In the genomic region with DNA sequence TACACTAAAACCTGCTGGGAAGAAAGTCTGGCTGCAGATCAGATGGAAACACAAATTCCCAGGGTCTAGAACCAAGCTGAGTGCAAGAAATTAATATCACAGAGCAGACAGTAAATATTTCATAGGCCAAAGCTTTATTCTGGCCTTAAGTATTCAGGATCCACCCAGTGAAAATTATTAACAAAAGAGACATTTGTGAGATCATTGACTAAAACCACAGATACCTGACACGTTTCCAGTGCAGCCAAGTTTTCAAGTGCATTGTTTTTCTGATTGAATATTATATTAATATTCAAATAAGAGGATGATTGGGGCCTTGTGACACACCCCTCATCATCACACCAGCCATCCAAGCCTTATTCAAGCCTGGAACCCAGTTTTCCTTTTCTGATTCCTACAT, we compare ENCODE assay signal across 22 cellular contexts. TPM values are rescaled to one million over a fixed set of nuclear protein-coding genes. Genes with fewer than 3 reads are reported as not detected.
DNase-seq lines count a peak whose midpoint lies in the region; ATAC-seq and TF ChIP-seq lines count a peak whose summit lies in the region.
"Had no signal": no experiment of that assay in that cellular context is flagged by ENCODE, and none has a peak within 500 bp of the region (broad histone marks: within the 10 kb centered on the region; RNA-seq: fewer than 3 reads in every experiment).

No MANE protein-coding gene starts in this region.

- no peak overlapping the region for H2AFZ ChIP-seq in Loucy (ENCODE audit: low read length)

- peak; percentile 67 for ATAC-seq in GM19372 (IDR thresholded peaks at IDR 0.05; ENCODE audit: low read depth, unreplicated experiment)
- ATAC-seq in HG02943 (IDR thresholded peaks at IDR 0.05; ENCODE audit: low read depth, unreplicated experiment), result peak; percentile 57
- ATAC-seq: heart right ventricle had no signal

- H3K4me1 Mint-ChIP-seq in nephron progenitor cell, result peaks cover 56% of the 10 kb centered on the region
- H3K4me1 Mint-ChIP-seq in activated naive CD4-positive, alpha-beta T cell treated with anti-CD3 and anti-CD28 coated beads for 36 hours (ENCODE audit: low read depth), result peaks cover 10% of the 10 kb centered on the region

- H4K20me1 ChIP-seq in Loucy (ENCODE audit: insufficient read depth, low read length, poor library complexity, severe bottlenecking), result no peaks in the 10 kb centered on the region

- peak overlapping the region; percentile 8 for H3K9ac ChIP-seq in Loucy (ENCODE audit: low read depth, low read length, poor library complexity, severe bottlenecking)

- H3K9me3 Mint-ChIP-seq in nephron progenitor cell, result no peaks in the 10 kb centered on the region
- no peaks in the 10 kb centered on the region for H3K9me3 Mint-ChIP-seq in activated naive CD4-positive, alpha-beta T cell treated with anti-CD3 and anti-CD28 coated beads for 36 hours
- H3K9me3 Mint-ChIP-seq: activated CD4-positive, alpha-beta memory T cell treated with anti-CD3 and anti-CD28 coated beads for 36 hours; CD8-positive, alpha-beta memory T cell; stimulated activated naive CD8-positive, alpha-beta T cell treated with anti-CD3 and anti-CD28 coated beads, Interleukin-15, Interleukin-2, amounts not matched to agents 100 ng/mL and 50 ng/mL, for 24 hours had no signal

- peaks cover 4% of the 10 kb centered on the region; the same call in 1 of the 2 replicates for H3K36me3 ChIP-seq in Loucy (ENCODE audit: insufficient read depth, low read length)
- H3K36me3 ChIP-seq: heart right ventricle, neutrophil, Peyer's patch, transverse colon had no signal

- H3K36me3 Mint-ChIP-seq in nephron progenitor cell (ENCODE audit: low read depth), result peaks cover 56% of the 10 kb centered on the region
- H3K36me3 Mint-ChIP-seq in activated naive CD4-positive, alpha-beta T cell treated with anti-CD3 and anti-CD28 coated beads for 36 hours (ENCODE audit: low read depth), result peaks cover 3% of the 10 kb centered on the region

- intact Hi-C loops in activated naive CD4-positive, alpha-beta T cell treated with anti-CD3 and anti-CD28 coated beads for 36 hours (cut with micrococcal nuclease), result no loop called here
- intact Hi-C loops in cardiac septum (cut with DNase I), result no loop called here

- no peaks in the 10 kb centered on the region for H3F3A ChIP-seq in Loucy (ENCODE audit: low read depth)

- TF ChIP-seq CTCF in Loucy (conservative IDR thresholded peaks at IDR 0.05; ENCODE audit: low read length), result no peak
- TF ChIP-seq CTCF in nephron progenitor cell (IDR thresholded peaks at IDR 0.05), result no peak

- no peak overlapping the region for H3K4me3 Mint-ChIP-seq in nephron progenitor cell
- no peak overlapping the region for H3K4me3 Mint-ChIP-seq in activated naive CD4-positive, alpha-beta T cell treated with anti-CD3 and anti-CD28 coated beads for 36 hours
- H3K4me3 Mint-ChIP-seq: activated CD4-positive, alpha-beta memory T cell treated with anti-CD3 and anti-CD28 coated beads for 36 hours; CD8-positive, alpha-beta memory T cell; stimulated activated naive CD8-positive, alpha-beta T cell treated with anti-CD3 and anti-CD28 coated beads, Interleukin-15, Interleukin-2, amounts not matched to agents 100 ng/mL and 50 ng/mL, for 24 hours had no signal

- peak overlapping the region; percentile 87 for H3K27ac Mint-ChIP-seq in nephron progenitor cell
- H3K27ac Mint-ChIP-seq in activated naive CD4-positive, alpha-beta T cell treated with anti-CD3 and anti-CD28 coated beads for 36 hours, result no peak overlapping the region
- H3K27ac Mint-ChIP-seq: activated CD4-positive, alpha-beta memory T cell treated with anti-CD3 and anti-CD28 coated beads for 36 hours; stimulated activated naive CD8-positive, alpha-beta T cell treated with anti-CD3 and anti-CD28 coated beads, Interleukin-15, Interleukin-2, amounts not matched to agents 100 ng/mL and 50 ng/mL, for 24 hours had no signal

- no peak overlapping the region for H3K4me3 ChIP-seq in Loucy (ENCODE audit: low read length, poor library complexity, severe bottlenecking)
- H3K4me3 ChIP-seq: HAP-1, heart right ventricle, Peyer's patch, transverse colon had no signal

- no peaks in the 10 kb centered on the region for H3K9me3 ChIP-seq in Loucy (ENCODE audit: insufficient read depth, low read depth, low read length)
- H3K9me3 ChIP-seq: HAP-1, heart right ventricle, neutrophil, Peyer's patch, transverse colon had no signal

- H3K4me2 ChIP-seq in Loucy (ENCODE audit: low read depth, low read length, poor library complexity, severe bottlenecking), result no peak overlapping the region

- no peaks in the 10 kb centered on the region for H3K9me2 ChIP-seq in Loucy (replicated peaks; ENCODE audit: low read depth, low read length)

- H3K79me2 ChIP-seq in Loucy (ENCODE audit: insufficient read depth, low read length), result peaks cover 77% of the 10 kb centered on the region

- CTCF ChIA-PET in activated naive CD4-positive, alpha-beta T cell treated with anti-CD3 and anti-CD28 coated beads for 36 hours (lab: Charles Lee), result interaction anchor here (0.6 kb wide), 1 partner anchor 99 kb away, joined by 7 read pairs; no protein-coding TSS in a partner anchor

- no peaks in the 10 kb centered on the region for H3K27me3 ChIP-seq in Loucy (ENCODE audit: insufficient read depth, low read length, poor library complexity, severe bottlenecking)
- H3K27me3 ChIP-seq: heart right ventricle, neutrophil, Peyer's patch, transverse colon had no signal

- no peaks in the 10 kb centered on the region for H3K27me3 Mint-ChIP-seq in nephron progenitor cell (ENCODE audit: low read depth, poor library complexity)
- no peaks in the 10 kb centered on the region for H3K27me3 Mint-ChIP-seq in activated naive CD4-positive, alpha-beta T cell treated with anti-CD3 and anti-CD28 coated beads for 36 hours (ENCODE audit: low read depth)
- H3K27me3 Mint-ChIP-seq: activated CD4-positive, alpha-beta memory T cell treated with anti-CD3 and anti-CD28 coated beads for 36 hours; stimulated activated naive CD8-positive, alpha-beta T cell treated with anti-CD3 and anti-CD28 coated beads, Interleukin-15, Interleukin-2, amounts not matched to agents 100 ng/mL and 50 ng/mL, for 24 hours had no signal

- no peak for DNase-seq in nephron progenitor cell
- DNase-seq in activated naive CD4-positive, alpha-beta T cell treated with anti-CD3 and anti-CD28 coated beads for 36 hours, result no peak
- no peak for DNase-seq in cardiac septum (ENCODE audit: low spot score)
- DNase-seq in MV-4-11 (lab: John Stamatoyannopoulos, UW), result no peak
- DNase-seq in NCI-H146 treated with DMSO at 0.1 percent for 48 hours (lab: John Stamatoyannopoulos, UW; ENCODE audit: unreplicated experiment), result no peak
- DNase-seq: activated CD4-positive, alpha-beta memory T cell treated with anti-CD3 and anti-CD28 coated beads for 36 hours; CD8-positive, alpha-beta memory T cell; DMS79 treated with DMSO at 0.1 percent for 48 hours; heart right ventricle; NCI-H1105 treated with DMSO at 0.1 percent for 48 hours; NCI-H510A; Peyer's patch; small intestine; stimulated activated CD4-positive, alpha-beta T cell treated with anti-CD3 and anti-CD28 coated beads, Interleukin-2, amount 100 ng/mL, for 48 hours; transverse colon; WERI-Rb-1 had no signal

- H3K4me1 ChIP-seq in Loucy (ENCODE audit: insufficient read depth, low read length, poor library complexity, severe bottlenecking), result peaks cover 19% of the 10 kb centered on the region
- H3K4me1 ChIP-seq: heart right ventricle, Peyer's patch had no signal

RNA-seq across cellular contexts. Expression of a gene that starts 10.3 kb away (rescaled TPM):
- total RNA-seq in activated naive CD4-positive, alpha-beta T cell treated with anti-CD3 and anti-CD28 coated beads for 36 hours, result 1 to 10 TPM; 7.2 to 7.9 TPM
- 2.4 TPM for total RNA-seq in cardiac septum
